29 cellular contexts compared by ENCODE assay signal in the genomic region with DNA sequence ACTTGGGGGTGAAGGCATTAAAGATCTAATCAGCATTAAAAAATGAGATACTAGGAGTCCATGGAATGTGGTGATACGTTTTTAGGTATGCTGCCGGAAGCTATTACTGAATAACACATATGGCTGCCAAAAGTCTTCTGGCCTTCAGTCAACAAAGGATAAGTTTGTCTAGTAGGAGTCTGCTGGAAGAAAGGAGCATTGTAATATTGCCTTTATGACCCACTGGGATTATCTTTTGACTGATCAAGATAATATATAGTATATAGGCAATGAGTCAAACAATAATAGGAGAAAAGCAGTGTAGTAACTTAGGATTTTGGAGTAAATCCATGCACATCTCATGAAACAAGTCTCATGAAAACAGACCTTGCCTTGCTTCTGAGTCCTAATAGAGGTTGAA.
DNase-seq lines count a peak whose midpoint lies in the region; ATAC-seq, FAIRE-seq and TF ChIP-seq lines count a peak whose summit lies in the region.
"Had no signal": no experiment of that assay in that cellular context is flagged by ENCODE, and none has a peak within 500 bp of the region (broad histone marks: within the 10 kb centered on the region; RNA-seq: fewer than 3 reads in every experiment).

No MANE protein-coding gene starts in this region.

- H3K27ac Mint-ChIP-seq in astrocyte (ENCODE audit: unreplicated experiment), result no peak overlapping the region
- H3K27ac Mint-ChIP-seq: activated naive CD8-positive, alpha-beta T cell treated with anti-CD3 and anti-CD28 coated beads, Interleukin-2, amount 50 U/mL, for 24 hours; CD14-positive monocyte; natural killer cell treated with Interleukin-12 subunit alpha and Interleukin-12 subunit beta and Interleukin-15 and Interleukin-18, amount 100 ng/mL, for 72 hours; stimulated activated naive B cell treated with anti-CD40 and anti-IgM and Interleukin-4, amounts not matched to agents 10 μg/mL and 1 μg/mL and 100 μg/mL, for 72 hours; T-cell had no signal

- H3K9ac ChIP-seq in Karpas-422 (ENCODE audit: low read length), result no peak overlapping the region
- H3K9ac ChIP-seq in astrocyte (ENCODE audit: low read length), result no peak overlapping the region
- H3K9ac ChIP-seq: GM23248 had no signal

- H3K79me2 ChIP-seq in Karpas-422 (ENCODE audit: low read length) (no peaks in the 10 kb centered on the region), astrocyte (ENCODE audit: insufficient read depth, low read length) (no peaks in the 10 kb centered on the region)

- no peaks in the 10 kb centered on the region for H3K4me1 Mint-ChIP-seq in astrocyte (ENCODE audit: low read depth, unreplicated experiment)
- H3K4me1 Mint-ChIP-seq: activated naive CD8-positive, alpha-beta T cell treated with anti-CD3 and anti-CD28 coated beads, Interleukin-2, amount 50 U/mL, for 24 hours; CD14-positive monocyte; stimulated activated naive B cell treated with anti-CD40 and anti-IgM and Interleukin-4, amounts not matched to agents 10 μg/mL and 1 μg/mL and 100 μg/mL, for 72 hours; T-cell had no signal

- H3K4me1 ChIP-seq in Karpas-422 (ENCODE audit: low read length) (no peaks in the 10 kb centered on the region), astrocyte (ENCODE audit: insufficient read depth, low read length) (peaks cover 4% of the 10 kb centered on the region), foreskin keratinocyte (peaks cover 21% of the 10 kb centered on the region)
- H3K4me1 ChIP-seq: esophagus muscularis mucosa, testis had no signal

- H4K20me1 ChIP-seq in Karpas-422 (ENCODE audit: insufficient read depth, low read depth, low read length) (no peaks in the 10 kb centered on the region), astrocyte (ENCODE audit: insufficient read depth, low read length) (no peaks in the 10 kb centered on the region)

- no peaks in the 10 kb centered on the region for H3K9me3 Mint-ChIP-seq in astrocyte (ENCODE audit: unreplicated experiment)
- H3K9me3 Mint-ChIP-seq: activated naive CD8-positive, alpha-beta T cell treated with anti-CD3 and anti-CD28 coated beads, Interleukin-2, amount 50 U/mL, for 24 hours had no signal

- H2AFZ ChIP-seq in Karpas-422 (ENCODE audit: low read length) (peak overlapping the region; percentile 82; the same call in 1 of the 2 replicates), astrocyte (ENCODE audit: low read depth, low read length) (no peak overlapping the region)
- H2AFZ ChIP-seq: GM23248 had no signal

- no peaks in the 10 kb centered on the region for H3K9me3 ChIP-seq in Karpas-422 (ENCODE audit: low read length)
- H3K9me3 ChIP-seq in astrocyte (ENCODE audit: insufficient read depth, low read depth, low read length), result no peaks in the 10 kb centered on the region
- H3K9me3 ChIP-seq: esophagus muscularis mucosa, testis had no signal

- H3K36me3 ChIP-seq in Karpas-422 (ENCODE audit: insufficient read depth, low read length) (no peaks in the 10 kb centered on the region), astrocyte (ENCODE audit: insufficient read depth, low read length) (no peaks in the 10 kb centered on the region)
- H3K36me3 ChIP-seq: esophagus muscularis mucosa had no signal

- no peak for FAIRE-seq in astrocyte (lab: Jason Lieb, UNC)
- FAIRE-seq: GM12892, GM19239, TTC549 had no signal

- TF ChIP-seq CTCF in AG10803 (conservative IDR thresholded peaks at IDR 0.05; ENCODE audit: low read length), result no peak
- no peak for TF ChIP-seq CTCF in astrocyte (IDR thresholded peaks at IDR 0.05; ENCODE audit: insufficient read depth, low read depth, low read length)
- no peak for TF ChIP-seq CTCF in foreskin keratinocyte (conservative IDR thresholded peaks at IDR 0.05)

- no peaks in the 10 kb centered on the region for H3K27me3 Mint-ChIP-seq in astrocyte (ENCODE audit: low read depth, unreplicated experiment)
- H3K27me3 Mint-ChIP-seq: activated naive CD8-positive, alpha-beta T cell treated with anti-CD3 and anti-CD28 coated beads, Interleukin-2, amount 50 U/mL, for 24 hours; natural killer cell treated with Interleukin-12 subunit alpha and Interleukin-12 subunit beta and Interleukin-15 and Interleukin-18, amount 100 ng/mL, for 72 hours; stimulated activated naive B cell treated with anti-CD40 and anti-IgM and Interleukin-4, amounts not matched to agents 10 μg/mL and 1 μg/mL and 100 μg/mL, for 72 hours; T-cell had no signal

- H3K9me2 ChIP-seq in Karpas-422 (replicated peaks; ENCODE audit: insufficient read depth, low read length), result no peaks in the 10 kb centered on the region

- no peaks in the 10 kb centered on the region for H3K36me3 Mint-ChIP-seq in astrocyte (ENCODE audit: low read depth, unreplicated experiment)
- H3K36me3 Mint-ChIP-seq: CD14-positive monocyte; natural killer cell treated with Interleukin-12 subunit alpha and Interleukin-12 subunit beta and Interleukin-15 and Interleukin-18, amount 100 ng/mL, for 72 hours; stimulated activated naive B cell treated with anti-CD40 and anti-IgM and Interleukin-4, amounts not matched to agents 10 μg/mL and 1 μg/mL and 100 μg/mL, for 72 hours; T-cell had no signal

- no peaks in the 10 kb centered on the region for H3K27me3 ChIP-seq in Karpas-422 (ENCODE audit: low read length)
- no peaks in the 10 kb centered on the region for H3K27me3 ChIP-seq in astrocyte (ENCODE audit: insufficient read depth, low read length)
- H3K27me3 ChIP-seq in foreskin keratinocyte, result no peaks in the 10 kb centered on the region
- H3K27me3 ChIP-seq: esophagus muscularis mucosa, testis had no signal

- H3K27ac ChIP-seq in Karpas-422 (ENCODE audit: low read length), result no peak overlapping the region
- H3K27ac ChIP-seq in astrocyte (ENCODE audit: low read depth, low read length), result no peak overlapping the region
- H3K27ac ChIP-seq in foreskin keratinocyte, result no peak overlapping the region
- H3K27ac ChIP-seq: esophagus muscularis mucosa, GM23248, testis had no signal

- DNase-seq in AG10803 (ENCODE audit: low read depth), result peak; percentile 11
- DNase-seq in Karpas-422, result no peak
- DNase-seq in astrocyte (ENCODE audit: low read depth), result peak; percentile 84
- DNase-seq in foreskin keratinocyte, result peak; percentile 66 to 84
- no peak for DNase-seq in NCI-H82 (lab: John Stamatoyannopoulos, UW)
- DNase-seq in amygdala (lab: John Stamatoyannopoulos, UW), result no peak
- no peak for DNase-seq in cardiac septum (ENCODE audit: low spot score)
- DNase-seq: ACHN; activated CD4-positive, alpha-beta T cell treated with anti-CD3 and anti-CD28 coated beads for 4 hours; activated naive CD8-positive, alpha-beta T cell treated with anti-CD3 and anti-CD28 coated beads, Interleukin-2, amount 50 U/mL, for 24 hours; effector CD4-positive, alpha-beta T cell; glutamatergic neuron; GM23248; KBM-7; NCI-H1092 treated with DMSO at 0.1 percent for 48 hours; NCI-H2081 treated with DMSO at 0.1 percent for 48 hours; NCI-H524 treated with DMSO at 0.1 percent for 48 hours; Right ventricle myocardium superior; stimulated activated CD4-positive, alpha-beta T cell treated with anti-CD3 and anti-CD28 coated beads, Interleukin-1b, Interleukin-23, amount 100 ng/mL, for 48 hours; stimulated activated naive B cell treated with anti-CD40 and anti-IgM and Interleukin-4, amounts not matched to agents 10 μg/mL and 1 μg/mL and 100 μg/mL, for 72 hours; T-cell; testis had no signal

- H3K4me3 ChIP-seq in AG10803 (ENCODE audit: low read length) (no peak overlapping the region), Karpas-422 (ENCODE audit: low read length) (no peak overlapping the region), astrocyte (ENCODE audit: insufficient read depth, low read depth, low read length) (no peak overlapping the region)
- H3K4me3 ChIP-seq: esophagus muscularis mucosa, GM23248, testis had no signal

- no peak overlapping the region for H3K4me2 ChIP-seq in Karpas-422 (ENCODE audit: low read depth, low read length, poor library complexity, severe bottlenecking)
- no peak overlapping the region for H3K4me2 ChIP-seq in astrocyte (ENCODE audit: low read length)

- H3K4me3 Mint-ChIP-seq in astrocyte (ENCODE audit: unreplicated experiment), result no peak overlapping the region
- H3K4me3 Mint-ChIP-seq: activated naive CD8-positive, alpha-beta T cell treated with anti-CD3 and anti-CD28 coated beads, Interleukin-2, amount 50 U/mL, for 24 hours; CD14-positive monocyte; natural killer cell treated with Interleukin-12 subunit alpha and Interleukin-12 subunit beta and Interleukin-15 and Interleukin-18, amount 100 ng/mL, for 72 hours; stimulated activated naive B cell treated with anti-CD40 and anti-IgM and Interleukin-4, amounts not matched to agents 10 μg/mL and 1 μg/mL and 100 μg/mL, for 72 hours; T-cell had no signal

- intact Hi-C loops in cardiac septum (cut with DNase I), result no loop called here

- peak; percentile 58 for ATAC-seq in foreskin keratinocyte
- no peak for ATAC-seq in HG02885 (IDR thresholded peaks at IDR 0.05; ENCODE audit: poor library complexity, unreplicated experiment)
- ATAC-seq: activated naive CD8-positive, alpha-beta T cell treated with anti-CD3 and anti-CD28 coated beads, Interleukin-2, amount 50 U/mL, for 24 hours; natural killer cell treated with Interleukin-12 subunit alpha and Interleukin-12 subunit beta and Interleukin-15 and Interleukin-18, amount 100 ng/mL, for 72 hours; stimulated activated naive B cell treated with anti-CD40 and anti-IgM and Interleukin-4, amounts not matched to agents 10 μg/mL and 1 μg/mL and 100 μg/mL, for 72 hours; T-cell had no signal

Comparison
In these comparisons a context has a peak if more than half of its experiments do, and no peak if none do; other contexts are left out.
1. DNase-seq: peak in AG10803 (single experiment), astrocyte (single experiment) and foreskin keratinocyte (2 of 2); none in Karpas-422 (single experiment), NCI-H82 (single experiment), amygdala (0 of 56) and cardiac septum (single experiment).